ENCODE assay signal across 10 cellular contexts in genomic region chr10:15461353-15462108, GRCh38.
DNase-seq lines count a peak whose midpoint lies in the region; ATAC-seq, FAIRE-seq and TF ChIP-seq lines count a peak whose summit lies in the region.
"Had no signal": no experiment of that assay in that cellular context is flagged by ENCODE, and none has a peak within 500 bp of the region (broad histone marks: within the 10 kb centered on the region; RNA-seq: fewer than 3 reads in every experiment).

No MANE protein-coding gene starts in this region.

- no peaks in the 10 kb centered on the region for H3F3A ChIP-seq in OCI-LY1 (ENCODE audit: insufficient read depth, low read length)

- no peaks in the 10 kb centered on the region for H4K20me1 ChIP-seq in OCI-LY1 (ENCODE audit: insufficient read depth, low read length)

- no peaks in the 10 kb centered on the region for H3K79me2 ChIP-seq in OCI-LY1 (ENCODE audit: insufficient read depth, low read length)

- H2AFZ ChIP-seq in OCI-LY1 (ENCODE audit: low read length), result no peak overlapping the region

- no peaks in the 10 kb centered on the region for H3K36me3 Mint-ChIP-seq in osteocyte (ENCODE audit: unreplicated experiment)
- H3K36me3 Mint-ChIP-seq in mesothelial cell of epicardium, result peaks cover 3% of the 10 kb centered on the region

- H3K4me2 ChIP-seq in OCI-LY1 (ENCODE audit: low read length), result no peak overlapping the region

- no peak overlapping the region for H3K9ac ChIP-seq in OCI-LY1 (ENCODE audit: low read length)

- H3K9me2 ChIP-seq in OCI-LY1 (ENCODE audit: low read depth, low read length), result no peaks in the 10 kb centered on the region

- ATAC-seq in esophagus mucosa (peak; percentile 20), GM21717 (IDR thresholded peaks at IDR 0.05; ENCODE audit: unreplicated experiment) (no peak), HG03571 (IDR thresholded peaks at IDR 0.05; ENCODE audit: unreplicated experiment) (no peak)

- H3K27ac ChIP-seq in OCI-LY1 (ENCODE audit: low read depth, low read length, poor library complexity, severe bottlenecking), result no peak overlapping the region

- no peaks in the 10 kb centered on the region for H3K27me3 Mint-ChIP-seq in osteocyte (ENCODE audit: unreplicated experiment)
- no peaks in the 10 kb centered on the region for H3K27me3 Mint-ChIP-seq in mesothelial cell of epicardium (ENCODE audit: low read depth)

- no peak for TF ChIP-seq POLR2A in GM12892 (IDR thresholded peaks at IDR 0.05; ENCODE audit: low read depth, low read length)

- H3K27ac Mint-ChIP-seq in osteocyte (ENCODE audit: unreplicated experiment), result peak overlapping the region; percentile 92
- H3K27ac Mint-ChIP-seq in mesothelial cell of epicardium, result no peak overlapping the region

- H3K9me3 Mint-ChIP-seq in osteocyte (ENCODE audit: unreplicated experiment), result peaks cover 12% of the 10 kb centered on the region
- peaks cover 17% of the 10 kb centered on the region for H3K9me3 Mint-ChIP-seq in mesothelial cell of epicardium

- H3K36me3 ChIP-seq in OCI-LY1 (ENCODE audit: insufficient read depth, low read length), result no peaks in the 10 kb centered on the region

- no peaks in the 10 kb centered on the region for H3K4me1 ChIP-seq in OCI-LY1 (ENCODE audit: insufficient read depth, low read length, severe bottlenecking)

- H3K27me3 ChIP-seq in OCI-LY1 (ENCODE audit: insufficient read depth, low read length), result 0 out of 2 replicates have a peak, but pooled peaks cover 3% of the 10 kb centered on the region

- TF ChIP-seq CTCF in OCI-LY1 (IDR thresholded peaks at IDR 0.05; ENCODE audit: low read length) (peak; percentile 24; the same call in 1 of the 2 replicates), osteocyte (IDR thresholded peaks at IDR 0.05) (peak; percentile 50), mesothelial cell of epicardium (IDR thresholded peaks at IDR 0.05; ENCODE audit: unreplicated experiment) (no peak)

- H3K4me3 Mint-ChIP-seq in osteocyte (ENCODE audit: unreplicated experiment), result peak overlapping the region; percentile 6
- H3K4me3 Mint-ChIP-seq in mesothelial cell of epicardium, result no peak overlapping the region

- peaks cover 40% of the 10 kb centered on the region for H3K4me1 Mint-ChIP-seq in osteocyte (ENCODE audit: unreplicated experiment)
- H3K4me1 Mint-ChIP-seq in mesothelial cell of epicardium, result peaks cover 2% of the 10 kb centered on the region

- no peak overlapping the region for H3K4me3 ChIP-seq in OCI-LY1 (ENCODE audit: low read depth, low read length, poor library complexity, severe bottlenecking)

- DNase-seq in Daoy (ENCODE audit: low read depth), result peak; percentile 59
- peak; percentile 87 for DNase-seq in osteocyte (ENCODE audit: extremely low spot score, unreplicated experiment)
- DNase-seq in GM12892 (ENCODE audit: insufficient read length), result no peak
- no peak for DNase-seq in mesothelial cell of epicardium (ENCODE audit: low spot score in 2 of 2, unreplicated experiment in 2 of 2)
- DNase-seq: activated T-cell treated with anti-CD3 and anti-CD28 coated beads, Interleukin-2, amount 50 U/mL, for 48 hours; NCI-H748 treated with DMSO at 0.1 percent for 48 hours had no signal

- no peak for FAIRE-seq in GM12892 (lab: Jason Lieb, UNC)

- H3K9me3 ChIP-seq in OCI-LY1 (ENCODE audit: low read length), result no peaks in the 10 kb centered on the region

Comparison
In these comparisons a context has a peak if more than half of its experiments do, and no peak if none do; other contexts are left out.
1. DNase-seq: peak in Daoy (single experiment) and osteocyte (single experiment); none in GM12892 (single experiment) and mesothelial cell of epicardium (0 of 2).